ENCODE assay signal across 3 cellular contexts in the genomic region with DNA sequence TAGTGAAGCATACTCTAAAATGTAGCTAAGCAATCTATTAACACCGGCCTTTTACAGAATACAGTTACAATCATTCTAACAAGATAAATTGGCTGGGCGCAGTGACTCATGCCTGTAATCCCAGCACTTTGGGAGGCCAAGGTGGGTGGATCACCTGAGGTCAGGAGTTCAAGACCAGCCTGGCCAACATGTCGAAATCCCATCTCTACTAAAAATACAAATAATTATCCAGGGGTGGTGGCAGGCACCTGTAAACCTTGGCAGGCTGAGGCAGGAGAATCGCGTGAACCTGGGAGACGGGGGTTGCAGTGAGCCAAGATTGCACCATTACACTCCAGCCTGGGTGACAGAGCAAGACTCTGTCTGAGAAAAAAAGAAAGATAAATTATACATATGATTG. TPM values are rescaled to one million over a fixed set of nuclear protein-coding genes. Genes with fewer than 3 reads are reported as not detected.
"Had no signal": no experiment of that assay in that cellular context is flagged by ENCODE, and none has a peak within 500 bp of the region (broad histone marks: within the 10 kb centered on the region; RNA-seq: fewer than 3 reads in every experiment).

No MANE protein-coding gene starts in this region.

RNA-seq across cellular contexts. Expression of a gene that starts 24.6 kb away (rescaled TPM):
- total RNA-seq: activated CD4-positive, alpha-beta memory T cell treated with anti-CD3 and anti-CD28 coated beads for 36 hours; activated CD4-positive, alpha-beta T cell treated with anti-CD3 and anti-CD28 coated beads, Interleukin-2, amount 10 ng/mL, durations not matched to agents 24 days and 14 days; T-helper 1 cell treated with Interleukin-12 subunit alpha and Interleukin-12 subunit beta and Interleukin-4 antibody, amounts not matched to agents 30 ng/mL and 1 ng/mL, for 36 hours had no signal
